Comparison of ENCODE assay signal across 24 cellular contexts in the genomic region with DNA sequence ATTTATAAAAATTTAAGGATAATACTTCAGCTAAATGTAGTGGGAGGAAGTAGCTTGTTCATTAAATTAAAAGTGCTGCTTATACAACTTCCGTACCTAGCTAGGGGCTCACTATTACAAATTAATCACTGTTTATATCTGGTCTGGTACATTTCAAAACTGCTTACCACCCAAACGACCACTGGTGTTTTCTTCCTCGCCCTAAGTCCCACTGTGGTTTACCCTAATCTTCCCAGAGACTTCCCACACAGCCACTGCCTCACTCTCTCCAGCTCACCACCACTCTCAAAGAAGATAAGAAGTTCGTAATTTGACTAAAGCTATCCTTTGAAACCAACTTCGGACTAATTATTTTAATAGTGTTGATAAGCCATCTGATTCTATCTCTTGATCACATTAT.
"Had no signal": no experiment of that assay in that cellular context is flagged by ENCODE, and none has a peak within 500 bp of the region (broad histone marks: within the 10 kb centered on the region; RNA-seq: fewer than 3 reads in every experiment).

No MANE protein-coding gene starts in this region.

- ATAC-seq: activated CD8-positive, alpha-beta T cell treated with anti-CD3 and anti-CD28 coated beads, Interleukin-2, amount 10 ng/mL, durations not matched to agents 7 days and 5 days; gastrocnemius medialis; left ventricle myocardium superior; sciatic nerve; T-helper 17 cell had no signal

- H3K27me3 Mint-ChIP-seq: activated naive CD8-positive, alpha-beta T cell; central memory CD8-positive, alpha-beta T cell; stimulated activated naive CD8-positive, alpha-beta T cell treated with anti-CD3 and anti-CD28 coated beads, Interleukin-15, Interleukin-2, amounts not matched to agents 100 ng/mL and 50 ng/mL, for 24 hours; T-helper 17 cell had no signal

- H3K27me3 ChIP-seq: adrenal gland, breast epithelium, dorsolateral prefrontal cortex, esophagus squamous epithelium, gastrocnemius medialis, spleen, tibial artery had no signal

- H3K9me3 ChIP-seq: adrenal gland, breast epithelium, esophagus squamous epithelium, gastrocnemius medialis, spleen, tibial artery had no signal

- H3K4me3 ChIP-seq: adrenal gland, breast epithelium, dorsolateral prefrontal cortex, esophagus squamous epithelium, gastrocnemius medialis, spleen, tibial artery had no signal

- H3K9me3 Mint-ChIP-seq: central memory CD8-positive, alpha-beta T cell had no signal

- DNase-seq: activated CD4-positive, alpha-beta T cell treated with anti-CD3 and anti-CD28 coated beads, Interleukin-2, amount 50 U/mL, for 1 hour; activated CD4-positive, CD25-positive, alpha-beta regulatory T cell treated with anti-CD3 and anti-CD28 coated beads, Interleukin-2, amount 50 U/mL, for 72 hours; activated CD8-positive, alpha-beta T cell treated with anti-CD3 and anti-CD28 coated beads, Interleukin-2, amount 10 ng/mL, durations not matched to agents 7 days and 5 days; activated gamma-delta T cell treated with Interleukin-2 at 50 U/mL for 16 hours; adrenal gland; dorsolateral prefrontal cortex; esophagus squamous epithelium; gastrocnemius medialis; hypothalamus; left ventricle myocardium superior; occipital lobe; posterior cingulate gyrus; spleen; stimulated activated CD4-positive, alpha-beta T cell treated with anti-CD3 and anti-CD28 coated beads, Interleukin-4, amount 100 ng/mL, for 1 hour; substantia nigra; SW 1271; T-helper 17 cell; tibial artery had no signal

- H3K27ac ChIP-seq: adrenal gland, breast epithelium, dorsolateral prefrontal cortex, esophagus squamous epithelium, gastrocnemius medialis, tibial artery, VCaP had no signal

- H3K4me1 ChIP-seq: breast epithelium, gastrocnemius medialis had no signal

- H3K27ac Mint-ChIP-seq: activated CD8-positive, alpha-beta T cell treated with anti-CD3 and anti-CD28 coated beads, Interleukin-2, amount 10 ng/mL, durations not matched to agents 7 days and 5 days; activated naive CD8-positive, alpha-beta T cell; stimulated activated naive CD8-positive, alpha-beta T cell treated with anti-CD3 and anti-CD28 coated beads, Interleukin-15, Interleukin-2, amounts not matched to agents 100 ng/mL and 50 ng/mL, for 24 hours; T-helper 17 cell had no signal

- H3K36me3 ChIP-seq: adrenal gland, breast epithelium, esophagus squamous epithelium, gastrocnemius medialis, tibial artery had no signal

- H3K4me3 Mint-ChIP-seq: activated CD8-positive, alpha-beta T cell treated with anti-CD3 and anti-CD28 coated beads, Interleukin-2, amount 10 ng/mL, durations not matched to agents 7 days and 5 days; activated naive CD8-positive, alpha-beta T cell; central memory CD8-positive, alpha-beta T cell; stimulated activated naive CD8-positive, alpha-beta T cell treated with anti-CD3 and anti-CD28 coated beads, Interleukin-15, Interleukin-2, amounts not matched to agents 100 ng/mL and 50 ng/mL, for 24 hours; T-helper 17 cell had no signal
